In genomic region chr12:123143753-123144461, GRCh38 we compare ENCODE assay signal across 13 cellular contexts. TPM values are rescaled to one million over a fixed set of nuclear protein-coding genes. Genes with fewer than 3 reads are reported as not detected.
DNase-seq lines count a peak whose midpoint lies in the region; ATAC-seq and TF ChIP-seq lines count a peak whose summit lies in the region.
"Had no signal": no experiment of that assay in that cellular context is flagged by ENCODE, and none has a peak within 500 bp of the region (broad histone marks: within the 10 kb centered on the region; RNA-seq: fewer than 3 reads in every experiment).

No MANE protein-coding gene starts in this region.

- TF ChIP-seq EP300 in ovary (IDR thresholded peaks at IDR 0.05) = no peak

- DNase-seq in heart right ventricle = no peak
- no peak for DNase-seq in Right ventricle myocardium superior
- DNase-seq in ovary = peak in 1 of 5 donors; percentile 18
- DNase-seq in vagina (ENCODE audit: extremely low spot score in 2 of 2) = no peak
- DNase-seq in activated T-cell treated with anti-CD3 and anti-CD28 coated beads, Interleukin-2, amount 50 U/mL, for 4 hours = no peak
- DNase-seq in cerebellum (ENCODE audit: low spot score) = no peak
- DNase-seq: NCI-H1694, retina, SJCRH30 had no signal

- H3K27ac ChIP-seq in heart right ventricle (peak overlapping the region in 6 of 10 donors; percentile 8 to 89 (median 84)), esophagus (ENCODE audit: low read depth in 2 of 2, low read length in 1 of 2) (peak overlapping the region; percentile 36 to 69), ovary (peak overlapping the region; percentile 18 to 94), vagina (peak overlapping the region; percentile 78)
- H3K27ac ChIP-seq: SJCRH30, VCaP had no signal

- no peak for TF ChIP-seq POLR2A in ovary (IDR thresholded peaks at IDR 0.05)
- no peak for TF ChIP-seq POLR2A in vagina (IDR thresholded peaks at IDR 0.05)

- H3K4me1 ChIP-seq in heart right ventricle (peaks cover 25 to 60% (median 50%) of the 10 kb centered on the region in 9 donors), esophagus (ENCODE audit: control insufficient read depth in 2 of 2, insufficient read depth in 2 of 2, low read length in 1 of 2) (peaks cover 13 to 19% of the 10 kb centered on the region in 2 donors), ovary (ENCODE audit: insufficient read depth) (peaks cover 42% of the 10 kb centered on the region), vagina (peaks cover 50% of the 10 kb centered on the region)

- H3K36me3 Mint-ChIP-seq in activated T-cell treated with anti-CD3 and anti-CD28 coated beads, Interleukin-2, amount 50 U/mL, for 4 hours (ENCODE audit: insufficient read depth) = no peaks in the 10 kb centered on the region

- peaks cover 30% of the 10 kb centered on the region for H3K4me1 Mint-ChIP-seq in activated T-cell treated with anti-CD3 and anti-CD28 coated beads, Interleukin-2, amount 50 U/mL, for 4 hours (ENCODE audit: low read depth)

- H3K9me3 ChIP-seq in heart right ventricle (no peaks in the 10 kb centered on the region), esophagus (ENCODE audit: control insufficient read depth in 2 of 2, insufficient read depth in 1 of 2, low read depth in 1 of 2, low read length in 1 of 2) (no peaks in the 10 kb centered on the region), ovary (no peaks in the 10 kb centered on the region), vagina (no peaks in the 10 kb centered on the region)
- H3K9me3 ChIP-seq: SJCRH30 had no signal

- no peaks in the 10 kb centered on the region for H3K9me3 Mint-ChIP-seq in activated T-cell treated with anti-CD3 and anti-CD28 coated beads, Interleukin-2, amount 50 U/mL, for 4 hours
- H3K9me3 Mint-ChIP-seq: stimulated activated naive CD8-positive, alpha-beta T cell treated with anti-CD3 and anti-CD28 coated beads, Interleukin-15, Interleukin-2, amounts not matched to agents 100 ng/mL and 50 ng/mL, for 24 hours had no signal

- intact Hi-C loops in heart right ventricle (cut with DNase I) = loop anchor here in 7 of 10 donors (5.0 to 10.0 kb wide), 5 partner anchors 37 to 159 kb away; partner anchors contain the start of gene ARL6IP4 (in 1 of the 7)
- intact Hi-C loops in Right ventricle myocardium superior (cut with DNase I) = loop anchor here (10.0 kb wide), 1 partner anchor 169 kb away; the partner anchor contains the start of gene OGFOD2
- intact Hi-C loops in ovary (cut with DNase I) = loop anchor here in 1 of 4 donors (5.0 kb wide), 1 partner anchor 82 kb away; no protein-coding TSS in a partner anchor
- intact Hi-C loops in vagina (cut with DNase I) = no loop called here

- no peak overlapping the region for H3K4me3 Mint-ChIP-seq in activated T-cell treated with anti-CD3 and anti-CD28 coated beads, Interleukin-2, amount 50 U/mL, for 4 hours
- H3K4me3 Mint-ChIP-seq: stimulated activated naive CD8-positive, alpha-beta T cell treated with anti-CD3 and anti-CD28 coated beads, Interleukin-15, Interleukin-2, amounts not matched to agents 100 ng/mL and 50 ng/mL, for 24 hours had no signal

- no peaks in the 10 kb centered on the region for H3K27me3 ChIP-seq in heart right ventricle
- no peaks in the 10 kb centered on the region for H3K27me3 ChIP-seq in esophagus (ENCODE audit: control insufficient read depth in 1 of 2, insufficient read depth in 2 of 2, low read length in 2 of 2)
- no peaks in the 10 kb centered on the region for H3K27me3 ChIP-seq in ovary
- no peaks in the 10 kb centered on the region for H3K27me3 ChIP-seq in vagina
- H3K27me3 ChIP-seq: SJCRH30 had no signal

- H3K4me3 ChIP-seq in heart right ventricle = no peak overlapping the region
- H3K4me3 ChIP-seq in esophagus (ENCODE audit: low read depth in 1 of 2, low read length in 2 of 2) = no peak overlapping the region
- no peak overlapping the region for H3K4me3 ChIP-seq in ovary
- H3K4me3 ChIP-seq in vagina = no peak overlapping the region
- H3K4me3 ChIP-seq: SJCRH30 had no signal

- H3K36me3 ChIP-seq in heart right ventricle = peaks cover 0 to 6% (median 0%) of the 10 kb centered on the region in 9 donors
- no peaks in the 10 kb centered on the region for H3K36me3 ChIP-seq in esophagus (ENCODE audit: control insufficient read depth in 2 of 2, insufficient read depth in 2 of 2, low read length in 1 of 2)
- no peaks in the 10 kb centered on the region for H3K36me3 ChIP-seq in ovary
- H3K36me3 ChIP-seq in vagina = no peaks in the 10 kb centered on the region
- H3K36me3 ChIP-seq: SJCRH30 had no signal

- no peaks in the 10 kb centered on the region for H3K27me3 Mint-ChIP-seq in activated T-cell treated with anti-CD3 and anti-CD28 coated beads, Interleukin-2, amount 50 U/mL, for 4 hours (ENCODE audit: low read depth)
- H3K27me3 Mint-ChIP-seq: stimulated activated naive CD8-positive, alpha-beta T cell treated with anti-CD3 and anti-CD28 coated beads, Interleukin-15, Interleukin-2, amounts not matched to agents 100 ng/mL and 50 ng/mL, for 24 hours had no signal

- 63 to 82% methylated on average over 4 of the region's 4 CpGs for WGBS in heart right ventricle, 2 donors
- WGBS in esophagus, 2 donors = 83 to 86% methylated on average over 4 of the region's 4 CpGs
- WGBS in ovary, 3 donors = 89 to 93% (median 91%) methylated on average over 4 of the region's 4 CpGs

- TF ChIP-seq CTCF in heart right ventricle (IDR thresholded peaks at IDR 0.05) (no peak), ovary (IDR thresholded peaks at IDR 0.05) (no peak), vagina (IDR thresholded peaks at IDR 0.05) (no peak)

- ATAC-seq in heart right ventricle (no peak), Right ventricle myocardium superior (ENCODE audit: poor library complexity) (no peak), GM21447 (IDR thresholded peaks at IDR 0.05; ENCODE audit: unreplicated experiment) (no peak)
- ATAC-seq in activated T-cell treated with anti-CD3 and anti-CD28 coated beads, Interleukin-2, amount 50 U/mL, for 4 hours = no peak

RNA-seq across cellular contexts. Expression of gene PITPNM2, which starts 7.0 kb away (rescaled TPM):
- total RNA-seq in heart right ventricle (10 to 100 TPM; 13.3 to 32.7 (median 18.7) TPM), Right ventricle myocardium superior (17.0 TPM), ovary (10 to 100 TPM; 11.1 to 71.8 (median 38.2) TPM), vagina (8.1 TPM), cerebellum (5.5 TPM)
- polyA plus RNA-seq in heart right ventricle (10 to 100 TPM in 1 of 2 donors, 1 to 10 TPM in 1; 5.6 to 16.5 TPM), esophagus (1 to 10 TPM; 4.1 to 7.8 TPM), ovary (10 to 100 TPM; 11.1 to 12.5 TPM)
- 1 to 10 TPM; 7.3 to 9.3 (median 9.2) TPM for total RNA-seq in activated T-cell treated with anti-CD3 and anti-CD28 coated beads, Interleukin-2, amount 50 U/mL, for 4 hours
